In genomic region chr19:2663920-2664571, GRCh38 we compare ENCODE assay signal across 9 cellular contexts. TPM values are rescaled to one million over a fixed set of nuclear protein-coding genes. Genes with fewer than 3 reads are reported as not detected.
A peak's percentile ranks its signal among the peaks of the same experiment; 100 is the strongest.
DNase-seq lines count a peak whose midpoint lies in the region; ATAC-seq and TF ChIP-seq lines count a peak whose summit lies in the region.
"Had no signal": no experiment of that assay in that cellular context is flagged by ENCODE, and none has a peak within 500 bp of the region (broad histone marks: within the 10 kb centered on the region; RNA-seq: fewer than 3 reads in every experiment).

No MANE protein-coding gene starts in this region.

- no peaks in the 10 kb centered on the region for H3K27me3 Mint-ChIP-seq in chondrocyte (ENCODE audit: low read depth)
- no peaks in the 10 kb centered on the region for H3K27me3 Mint-ChIP-seq in activated CD4-positive, alpha-beta T cell treated with anti-CD3 and anti-CD28 coated beads, Interleukin-2, amount 10 ng/mL, durations not matched to agents 24 days and 14 days

- H3K4me2 ChIP-seq in osteoblast (ENCODE audit: insufficient read depth, low read length): no peak overlapping the region
- no peak overlapping the region for H3K4me2 ChIP-seq in PC-9

- H3K27ac Mint-ChIP-seq in chondrocyte (ENCODE audit: unreplicated experiment): no peak overlapping the region
- H3K27ac Mint-ChIP-seq in activated CD4-positive, alpha-beta T cell treated with anti-CD3 and anti-CD28 coated beads, Interleukin-2, amount 10 ng/mL, durations not matched to agents 24 days and 14 days: no peak overlapping the region

- DNase-seq in chondrocyte (ENCODE audit: low spot score) (no peak), osteoblast (ENCODE audit: insufficient read length, low spot score, missing footprints) (peak; percentile 60), PC-9 (no peak), NOMO-1 treated with dmso at 0.1 percent for 144 hours (lab: John Stamatoyannopoulos, UW; ENCODE audit: unreplicated experiment) (no peak)
- DNase-seq in activated CD4-positive, alpha-beta T cell treated with anti-CD3 and anti-CD28 coated beads, Interleukin-2, amount 10 ng/mL, durations not matched to agents 24 days and 14 days: no peak
- DNase-seq: NCI-H774 had no signal

- H2AFZ ChIP-seq in osteoblast (ENCODE audit: low read length) (no peak overlapping the region), PC-9 (no peak overlapping the region)

- ATAC-seq in GM18520 (IDR thresholded peaks at IDR 0.05; ENCODE audit: unreplicated experiment) (peak; percentile 72), HG02981 (IDR thresholded peaks at IDR 0.05; ENCODE audit: unreplicated experiment) (peak; percentile 60), HG02840 (IDR thresholded peaks at IDR 0.05; ENCODE audit: low FRiP score, unreplicated experiment) (no peak)

- peaks cover 3% of the 10 kb centered on the region for H3K9me3 Mint-ChIP-seq in chondrocyte (ENCODE audit: low read depth)
- no peaks in the 10 kb centered on the region for H3K9me3 Mint-ChIP-seq in activated CD4-positive, alpha-beta T cell treated with anti-CD3 and anti-CD28 coated beads, Interleukin-2, amount 10 ng/mL, durations not matched to agents 24 days and 14 days

- no peaks in the 10 kb centered on the region for H3K36me3 Mint-ChIP-seq in chondrocyte (ENCODE audit: low read depth)
- H3K36me3 Mint-ChIP-seq in activated CD4-positive, alpha-beta T cell treated with anti-CD3 and anti-CD28 coated beads, Interleukin-2, amount 10 ng/mL, durations not matched to agents 24 days and 14 days (ENCODE audit: low read depth): no peaks in the 10 kb centered on the region

- H3K27ac ChIP-seq in osteoblast (ENCODE audit: low read depth, low read length): no peak overlapping the region
- H3K27ac ChIP-seq in PC-9: no peak overlapping the region

- CTCF ChIA-PET in PC-9 (lab: Charles Lee): no interaction called here

- H3K79me2 ChIP-seq in osteoblast (ENCODE audit: insufficient read depth, low read length): no peaks in the 10 kb centered on the region
- H3K79me2 ChIP-seq in PC-9 (ENCODE audit: low read depth): no peaks in the 10 kb centered on the region

- no peaks in the 10 kb centered on the region for H3F3A ChIP-seq in PC-9 (ENCODE audit: insufficient read depth, low read depth)

- H3K4me1 ChIP-seq in osteoblast (ENCODE audit: insufficient read depth, low read length) (no peaks in the 10 kb centered on the region), PC-9 (replicated peaks; ENCODE audit: insufficient read depth) (no peaks in the 10 kb centered on the region)

- no peak overlapping the region for H3K4me3 Mint-ChIP-seq in chondrocyte (ENCODE audit: unreplicated experiment)
- no peak overlapping the region for H3K4me3 Mint-ChIP-seq in activated CD4-positive, alpha-beta T cell treated with anti-CD3 and anti-CD28 coated beads, Interleukin-2, amount 10 ng/mL, durations not matched to agents 24 days and 14 days

- intact Hi-C loops in PC-9 (cut with micrococcal nuclease; ENCODE audit: unreplicated experiment): no loop called here
- intact Hi-C loops in activated CD4-positive, alpha-beta T cell treated with anti-CD3 and anti-CD28 coated beads, Interleukin-2, amount 10 ng/mL, durations not matched to agents 24 days and 14 days (cut with micrococcal nuclease): no loop called here

- H3K4me3 ChIP-seq in osteoblast (ENCODE audit: insufficient read depth, low read length): no peak overlapping the region
- no peak overlapping the region for H3K4me3 ChIP-seq in PC-9

- no peaks in the 10 kb centered on the region for H3K9me2 ChIP-seq in PC-9 (ENCODE audit: insufficient read depth)

- H4K20me1 ChIP-seq in osteoblast (ENCODE audit: insufficient read depth, low read length): no peaks in the 10 kb centered on the region
- H4K20me1 ChIP-seq in PC-9 (ENCODE audit: insufficient read depth): no peaks in the 10 kb centered on the region

- peaks cover 3% of the 10 kb centered on the region for H3K27me3 ChIP-seq in osteoblast (ENCODE audit: insufficient read depth, low read length)
- H3K27me3 ChIP-seq in PC-9 (ENCODE audit: insufficient read depth, low read depth): peaks cover 31% of the 10 kb centered on the region; the same call in 1 of the 2 replicates

- H3K4me1 Mint-ChIP-seq in chondrocyte (ENCODE audit: low read depth): no peaks in the 10 kb centered on the region
- no peaks in the 10 kb centered on the region for H3K4me1 Mint-ChIP-seq in activated CD4-positive, alpha-beta T cell treated with anti-CD3 and anti-CD28 coated beads, Interleukin-2, amount 10 ng/mL, durations not matched to agents 24 days and 14 days

- TF ChIP-seq CTCF in chondrocyte (IDR thresholded peaks at IDR 0.05) (peak; percentile 32), osteoblast (IDR thresholded peaks at IDR 0.05; ENCODE audit: extremely low read depth, low read depth, low read length) (no peak), PC-9 (conservative IDR thresholded peaks at IDR 0.05) (no peak)

- H3K36me3 ChIP-seq in osteoblast (ENCODE audit: insufficient read depth, low read length) (no peaks in the 10 kb centered on the region), PC-9 (ENCODE audit: low read depth) (no peaks in the 10 kb centered on the region)

- no TSS peak for BruUV-seq in PC-9 (replicated peaks; lab: Mats Ljungman, UMichigan)

- no peaks in the 10 kb centered on the region for H3K9me3 ChIP-seq in osteoblast (ENCODE audit: low read depth, low read length)
- no peaks in the 10 kb centered on the region for H3K9me3 ChIP-seq in PC-9 (ENCODE audit: insufficient read depth, low read depth)

- POLR2A ChIA-PET in PC-9 (lab: Charles Lee; ENCODE audit: unreplicated experiment): no interaction called here

RNA-seq across cellular contexts. Expression of gene GNG7, which starts 38.4 kb away (rescaled TPM):
- total RNA-seq in chondrocyte: 1.9 to 3.6 TPM (median 2.5 TPM) in 3 replicates
- total RNA-seq in osteoblast: 0.29 and 0.72 TPM in 2 replicates
- total RNA-seq in PC-9 (2021): 2.8 and 3.0 TPM in 2 replicates
- total RNA-seq in activated CD4-positive, alpha-beta T cell treated with anti-CD3 and anti-CD28 coated beads, Interleukin-2, amount 10 ng/mL, durations not matched to agents 24 days and 14 days: 0.07 and 0.09 TPM in 2 replicates

RNA-seq across cellular contexts. Expression of gene DIRAS1, which starts 57.1 kb away (rescaled TPM):
- total RNA-seq in chondrocyte: 14.1 to 20.9 TPM (median 20.2 TPM) in 3 replicates
- total RNA-seq in osteoblast: 12.4 and 14.8 TPM in 2 replicates
- 0.57 and 1.0 TPM in 2 replicates for total RNA-seq in PC-9 (2021)
- total RNA-seq in activated CD4-positive, alpha-beta T cell treated with anti-CD3 and anti-CD28 coated beads, Interleukin-2, amount 10 ng/mL, durations not matched to agents 24 days and 14 days: 0.16 TPM in 1 of 2 replicates, not detected in the other
